1 cellular context compared by ENCODE assay signal in the genomic region with DNA sequence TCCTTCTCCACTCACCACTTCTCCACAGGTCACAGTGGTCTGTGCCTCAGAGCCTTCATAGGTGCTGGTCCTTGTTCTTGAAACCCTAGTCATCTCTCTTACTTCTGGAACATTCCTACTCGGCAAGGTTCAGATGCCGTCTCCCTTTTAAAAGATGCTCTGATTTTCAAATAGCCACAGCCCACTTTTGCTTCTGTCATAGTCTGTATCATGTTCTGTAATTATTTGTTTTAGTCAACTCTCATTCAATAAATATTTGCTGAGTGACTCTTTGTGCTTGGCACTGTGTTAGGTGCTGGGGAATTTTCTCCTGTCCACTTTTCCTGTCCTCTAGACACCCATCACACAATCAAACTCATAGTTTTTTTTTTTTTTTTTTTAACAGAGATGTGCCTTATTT.
TF ChIP-seq lines count a peak whose summit lies in the region.

No MANE protein-coding gene starts in this region.

TF ChIP-seq in IMR-90, 13 proteins besides CTCF, POLR2A, EP300 and RAD21:
- TF ChIP-seq BHLHE40 (IDR thresholded peaks at IDR 0.05; ENCODE audit: low read depth, low read length) (no peak), FOS (IDR thresholded peaks at IDR 0.05; ENCODE audit: low read depth, low read length) (no peak), CEBPB (IDR thresholded peaks at IDR 0.05; ENCODE audit: low read depth, low read length) (no peak), NFE2L2 (IDR thresholded peaks at IDR 0.05; ENCODE audit: low read depth, low read length) (no peak), MAFK (IDR thresholded peaks at IDR 0.05; ENCODE audit: low read depth, low read length) (0 out of 2 replicates have a peak, but pooled peaks have one; percentile 4)
- TF ChIP-seq, protein P1, sequence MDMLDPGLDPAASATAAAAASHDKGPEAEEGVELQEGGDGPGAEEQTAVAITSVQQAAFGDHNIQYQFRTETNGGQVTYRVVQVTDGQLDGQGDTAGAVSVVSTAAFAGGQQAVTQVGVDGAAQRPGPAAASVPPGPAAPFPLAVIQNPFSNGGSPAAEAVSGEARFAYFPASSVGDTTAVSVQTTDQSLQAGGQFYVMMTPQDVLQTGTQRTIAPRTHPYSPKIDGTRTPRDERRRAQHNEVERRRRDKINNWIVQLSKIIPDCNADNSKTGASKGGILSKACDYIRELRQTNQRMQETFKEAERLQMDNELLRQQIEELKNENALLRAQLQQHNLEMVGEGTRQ (IDR thresholded peaks at IDR 0.05; ENCODE audit: low read depth, low read length): no peak
